ENCODE assay signal across 18 cellular contexts in genomic region chr5:160504906-160505305, GRCh38.
DNase-seq lines count a peak whose midpoint lies in the region; ATAC-seq and TF ChIP-seq lines count a peak whose summit lies in the region.
"Had no signal": no experiment of that assay in that cellular context is flagged by ENCODE, and none has a peak within 500 bp of the region (broad histone marks: within the 10 kb centered on the region; RNA-seq: fewer than 3 reads in every experiment).

No MANE protein-coding gene starts in this region.

- no peak for DNase-seq in stimulated activated naive CD8-positive, alpha-beta T cell treated with anti-CD3 and anti-CD28 coated beads, Interleukin-15, Interleukin-2, amounts not matched to agents 100 U/mL and 50 U/mL, for 24 hours
- DNase-seq in activated T-helper 1 cell treated with anti-CD3 and anti-CD28 coated beads, Interleukin-12 subunit alpha, Interleukin-12 subunit beta, Interleukin-2, Interleukin-4 antibody, amounts not matched to agents 30 ng/mL and 10 ng/mL and 1 ng/mL, durations not matched to agents 14 hours and 24 hours and 36 hours (ENCODE audit: low spot score): no peak
- DNase-seq in memory B cell (ENCODE audit: low spot score in 2 of 2): no peak
- no peak for DNase-seq in GM19238 (ENCODE audit: insufficient read length, low spot score)
- DNase-seq in breast epithelium (ENCODE audit: low spot score in 2 of 2): no peak
- DNase-seq in right cardiac atrium: no peak
- no peak for DNase-seq in A172 (ENCODE audit: low spot score)
- DNase-seq: Calu3; CD4-positive, alpha-beta T cell; DMS53; H7; NCI-H1417; NCI-H2029; NCI-H2171 treated with DMSO at 0.1 percent for 48 hours; NCI-H748 treated with DMSO at 0.1 percent for 48 hours; OCI-M1; SHP77 treated with DMSO at 0.1 percent for 48 hours had no signal

- TF ChIP-seq CTCF in breast epithelium (IDR thresholded peaks at IDR 0.05): no peak

- WGBS in right cardiac atrium: 48% methylated on average over 2 of the region's 2 CpGs

- no peaks in the 10 kb centered on the region for H3K9me3 ChIP-seq in breast epithelium
- no peaks in the 10 kb centered on the region for H3K9me3 ChIP-seq in right cardiac atrium (ENCODE audit: control insufficient read depth, low read length)

- H3K36me3 ChIP-seq in breast epithelium: no peaks in the 10 kb centered on the region

- no peaks in the 10 kb centered on the region for H3K27me3 Mint-ChIP-seq in stimulated activated naive CD8-positive, alpha-beta T cell treated with anti-CD3 and anti-CD28 coated beads, Interleukin-15, Interleukin-2, amounts not matched to agents 100 ng/mL and 50 ng/mL, for 24 hours
- peaks cover 2% of the 10 kb centered on the region for H3K27me3 Mint-ChIP-seq in activated T-helper 1 cell treated with anti-CD3 and anti-CD28 coated beads, Interleukin-12 subunit alpha, Interleukin-12 subunit beta, Interleukin-2, Interleukin-4 antibody, amounts not matched to agents 30 ng/mL and 10 ng/mL and 1 ng/mL, durations not matched to agents 14 hours and 24 hours and 36 hours (ENCODE audit: insufficient read depth)
- H3K27me3 Mint-ChIP-seq in memory B cell: peaks cover 7% of the 10 kb centered on the region
- H3K27me3 Mint-ChIP-seq: CD4-positive, alpha-beta T cell had no signal

- H3K27me3 ChIP-seq in breast epithelium: no peaks in the 10 kb centered on the region
- H3K27me3 ChIP-seq in right cardiac atrium (ENCODE audit: control insufficient read depth, insufficient read depth): no peaks in the 10 kb centered on the region

- intact Hi-C loops in activated T-helper 1 cell treated with anti-CD3 and anti-CD28 coated beads, Interleukin-12 subunit alpha, Interleukin-12 subunit beta, Interleukin-2, Interleukin-4 antibody, amounts not matched to agents 30 ng/mL and 10 ng/mL and 1 ng/mL, durations not matched to agents 14 hours and 24 hours and 36 hours (cut with micrococcal nuclease): loop anchor here (5.0 to 10.0 kb wide), 3 partner anchors 337 to 460 kb away; no protein-coding TSS in a partner anchor
- intact Hi-C loops in breast epithelium (cut with DNase I; ENCODE audit: low total_unique reads) (no loop called here), right cardiac atrium (cut with DNase I) (loop anchor here in 1 of 4 donors (10.0 kb wide), 1 partner anchor 70 kb away; no protein-coding TSS in a partner anchor)

- no peak for ATAC-seq in stimulated activated naive CD8-positive, alpha-beta T cell treated with anti-CD3 and anti-CD28 coated beads, Interleukin-15, Interleukin-2, amounts not matched to agents 100 U/mL and 50 U/mL, for 24 hours
- no peak for ATAC-seq in memory B cell (ENCODE audit: low read depth)
- ATAC-seq in right cardiac atrium: no peak

- peak overlapping the region; percentile 47 for H3K27ac Mint-ChIP-seq in stimulated activated naive CD8-positive, alpha-beta T cell treated with anti-CD3 and anti-CD28 coated beads, Interleukin-15, Interleukin-2, amounts not matched to agents 100 ng/mL and 50 ng/mL, for 24 hours
- peak overlapping the region; percentile 73 for H3K27ac Mint-ChIP-seq in activated T-helper 1 cell treated with anti-CD3 and anti-CD28 coated beads, Interleukin-12 subunit alpha, Interleukin-12 subunit beta, Interleukin-2, Interleukin-4 antibody, amounts not matched to agents 30 ng/mL and 10 ng/mL and 1 ng/mL, durations not matched to agents 14 hours and 24 hours and 36 hours
- peak overlapping the region; percentile 77 for H3K27ac Mint-ChIP-seq in memory B cell

- H3K4me3 ChIP-seq in breast epithelium: no peak overlapping the region
- H3K4me3 ChIP-seq in right cardiac atrium (ENCODE audit: low read length): no peak overlapping the region

- H3K36me3 Mint-ChIP-seq in stimulated activated naive CD8-positive, alpha-beta T cell treated with anti-CD3 and anti-CD28 coated beads, Interleukin-15, Interleukin-2, amounts not matched to agents 100 ng/mL and 50 ng/mL, for 24 hours (ENCODE audit: low read depth): no peaks in the 10 kb centered on the region
- H3K36me3 Mint-ChIP-seq in activated T-helper 1 cell treated with anti-CD3 and anti-CD28 coated beads, Interleukin-12 subunit alpha, Interleukin-12 subunit beta, Interleukin-2, Interleukin-4 antibody, amounts not matched to agents 30 ng/mL and 10 ng/mL and 1 ng/mL, durations not matched to agents 14 hours and 24 hours and 36 hours (ENCODE audit: low read depth): peaks cover 4% of the 10 kb centered on the region
- H3K36me3 Mint-ChIP-seq in memory B cell: no peaks in the 10 kb centered on the region

- TF ChIP-seq POLR2A in breast epithelium (IDR thresholded peaks at IDR 0.05): no peak

- H3K4me1 ChIP-seq in breast epithelium (no peaks in the 10 kb centered on the region), right cardiac atrium (ENCODE audit: control insufficient read depth, insufficient read depth, low read length) (no peaks in the 10 kb centered on the region)

- no peak overlapping the region for H3K4me3 Mint-ChIP-seq in stimulated activated naive CD8-positive, alpha-beta T cell treated with anti-CD3 and anti-CD28 coated beads, Interleukin-15, Interleukin-2, amounts not matched to agents 100 ng/mL and 50 ng/mL, for 24 hours
- no peak overlapping the region for H3K4me3 Mint-ChIP-seq in activated T-helper 1 cell treated with anti-CD3 and anti-CD28 coated beads, Interleukin-12 subunit alpha, Interleukin-12 subunit beta, Interleukin-2, Interleukin-4 antibody, amounts not matched to agents 30 ng/mL and 10 ng/mL and 1 ng/mL, durations not matched to agents 14 hours and 24 hours and 36 hours
- no peak overlapping the region for H3K4me3 Mint-ChIP-seq in memory B cell
- H3K4me3 Mint-ChIP-seq: CD4-positive, alpha-beta T cell had no signal

- H3K27ac ChIP-seq in breast epithelium (no peak overlapping the region), right cardiac atrium (ENCODE audit: low read length) (no peak overlapping the region)

- peaks cover 40% of the 10 kb centered on the region for H3K4me1 Mint-ChIP-seq in stimulated activated naive CD8-positive, alpha-beta T cell treated with anti-CD3 and anti-CD28 coated beads, Interleukin-15, Interleukin-2, amounts not matched to agents 100 ng/mL and 50 ng/mL, for 24 hours (ENCODE audit: low read depth)
- H3K4me1 Mint-ChIP-seq in activated T-helper 1 cell treated with anti-CD3 and anti-CD28 coated beads, Interleukin-12 subunit alpha, Interleukin-12 subunit beta, Interleukin-2, Interleukin-4 antibody, amounts not matched to agents 30 ng/mL and 10 ng/mL and 1 ng/mL, durations not matched to agents 14 hours and 24 hours and 36 hours (ENCODE audit: low read depth): peaks cover 74% of the 10 kb centered on the region
- peaks cover 34% of the 10 kb centered on the region for H3K4me1 Mint-ChIP-seq in memory B cell

- no peaks in the 10 kb centered on the region for H3K9me3 Mint-ChIP-seq in stimulated activated naive CD8-positive, alpha-beta T cell treated with anti-CD3 and anti-CD28 coated beads, Interleukin-15, Interleukin-2, amounts not matched to agents 100 ng/mL and 50 ng/mL, for 24 hours
- H3K9me3 Mint-ChIP-seq in activated T-helper 1 cell treated with anti-CD3 and anti-CD28 coated beads, Interleukin-12 subunit alpha, Interleukin-12 subunit beta, Interleukin-2, Interleukin-4 antibody, amounts not matched to agents 30 ng/mL and 10 ng/mL and 1 ng/mL, durations not matched to agents 14 hours and 24 hours and 36 hours: no peaks in the 10 kb centered on the region
- peaks cover 2% of the 10 kb centered on the region for H3K9me3 Mint-ChIP-seq in memory B cell
- H3K9me3 Mint-ChIP-seq: CD4-positive, alpha-beta T cell had no signal
